ENCODE assay signal across 2 cellular contexts in genomic region chr3:86562095-86562494, GRCh38.
TF ChIP-seq lines count a peak whose summit lies in the region.

No MANE protein-coding gene starts in this region.

TF ChIP-seq in GM23338, 12 proteins besides CTCF, POLR2A, EP300 and RAD21:
- TF ChIP-seq ZNF331 (CRISPR knock-in tag; IDR thresholded peaks at IDR 0.05; ENCODE audit: low read depth), result no peak
- no peak for TF ChIP-seq ZNF114 (CRISPR knock-in tag; IDR thresholded peaks at IDR 0.05)
- no peak for TF ChIP-seq EZH2phosphoT487 (IDR thresholded peaks at IDR 0.05; ENCODE audit: unreplicated experiment)
- no peak for TF ChIP-seq JUNB (IDR thresholded peaks at IDR 0.05; ENCODE audit: unreplicated experiment)
- TF ChIP-seq ZNF462 (CRISPR knock-in tag; IDR thresholded peaks at IDR 0.05), result no peak
- TF ChIP-seq EZH2 (IDR thresholded peaks at IDR 0.05; ENCODE audit: low read depth, unreplicated experiment), result no peak

TF ChIP-seq in H1, 55 proteins besides CTCF, POLR2A, EP300 and RAD21:
- TF ChIP-seq TAF7 (optimal IDR thresholded peaks at IDR 0.05; ENCODE audit: borderline replicate concordance, low read depth, low read length) (no peak), EGR1 (IDR thresholded peaks at IDR 0.05; ENCODE audit: borderline replicate concordance, low read depth, low read length) (no peak)
